ENCODE assay signal across 8 cellular contexts in genomic region chr22:38755911-38756532, GRCh38.
A peak's percentile ranks its signal among the peaks of the same experiment; 100 is the strongest.
DNase-seq lines count a peak whose midpoint lies in the region; ATAC-seq and TF ChIP-seq lines count a peak whose summit lies in the region.

A gene with protein sequence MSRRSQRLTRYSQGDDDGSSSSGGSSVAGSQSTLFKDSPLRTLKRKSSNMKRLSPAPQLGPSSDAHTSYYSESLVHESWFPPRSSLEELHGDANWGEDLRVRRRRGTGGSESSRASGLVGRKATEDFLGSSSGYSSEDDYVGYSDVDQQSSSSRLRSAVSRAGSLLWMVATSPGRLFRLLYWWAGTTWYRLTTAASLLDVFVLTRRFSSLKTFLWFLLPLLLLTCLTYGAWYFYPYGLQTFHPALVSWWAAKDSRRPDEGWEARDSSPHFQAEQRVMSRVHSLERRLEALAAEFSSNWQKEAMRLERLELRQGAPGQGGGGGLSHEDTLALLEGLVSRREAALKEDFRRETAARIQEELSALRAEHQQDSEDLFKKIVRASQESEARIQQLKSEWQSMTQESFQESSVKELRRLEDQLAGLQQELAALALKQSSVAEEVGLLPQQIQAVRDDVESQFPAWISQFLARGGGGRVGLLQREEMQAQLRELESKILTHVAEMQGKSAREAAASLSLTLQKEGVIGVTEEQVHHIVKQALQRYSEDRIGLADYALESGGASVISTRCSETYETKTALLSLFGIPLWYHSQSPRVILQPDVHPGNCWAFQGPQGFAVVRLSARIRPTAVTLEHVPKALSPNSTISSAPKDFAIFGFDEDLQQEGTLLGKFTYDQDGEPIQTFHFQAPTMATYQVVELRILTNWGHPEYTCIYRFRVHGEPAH (minus strand): TSS chr22:38755998. CDS start chr22:38752628, 3,370 bp downstream.

- H3K9me3 Mint-ChIP-seq in effector memory CD8-positive, alpha-beta T cell = no peaks in the 10 kb centered on the region
- no peaks in the 10 kb centered on the region for H3K9me3 Mint-ChIP-seq in memory B cell

- DNase-seq in AG10803 (ENCODE audit: low read depth) (peak; percentile 83), memory B cell (ENCODE audit: low spot score in 2 of 2) (peak; percentile 85 to 92)
- DNase-seq in NK-92 treated with Interleukin-12 subunit alpha and Interleukin-12 subunit beta, amount 100 ng/mL, for 24 hours (lab: John Stamatoyannopoulos, UW) = peak; percentile 84
- peak; percentile 87 to 93 for DNase-seq in activated CD8-positive, alpha-beta memory T cell treated with anti-CD3 and anti-CD28 coated beads for 4 hours (ENCODE audit: low read depth in 2 of 2)
- peak; percentile 92 to 94 (median 93) for DNase-seq in effector memory CD8-positive, alpha-beta T cell
- DNase-seq in stimulated activated CD8-positive, alpha-beta memory T cell treated with anti-CD3 and anti-CD28 coated beads, Interleukin-12 subunit alpha, Interleukin-12 subunit beta, amount 100 ng/mL, for 1 hour (ENCODE audit: low read depth) = peak; percentile 88

- peak; percentile 74 for ATAC-seq in GM18868 (IDR thresholded peaks at IDR 0.05; ENCODE audit: unreplicated experiment)
- ATAC-seq in HG03108 (IDR thresholded peaks at IDR 0.05; ENCODE audit: unreplicated experiment) = peak; percentile 57
- ATAC-seq in effector memory CD8-positive, alpha-beta T cell (replicated peaks) = peak; percentile 72
- peak; percentile 76 for ATAC-seq in memory B cell (ENCODE audit: low read depth)

- peaks cover 55 to 64% of the 10 kb centered on the region in 2 donors for H3K4me1 Mint-ChIP-seq in effector memory CD8-positive, alpha-beta T cell (ENCODE audit: low read depth in 2 of 2)
- H3K4me1 Mint-ChIP-seq in memory B cell = peaks cover 53% of the 10 kb centered on the region

- H3K36me3 Mint-ChIP-seq in effector memory CD8-positive, alpha-beta T cell (ENCODE audit: insufficient read depth) = peaks cover 42% of the 10 kb centered on the region
- H3K36me3 Mint-ChIP-seq in memory B cell = peaks cover 16% of the 10 kb centered on the region

- H3K27me3 Mint-ChIP-seq in effector memory CD8-positive, alpha-beta T cell = no peaks in the 10 kb centered on the region
- no peaks in the 10 kb centered on the region for H3K27me3 Mint-ChIP-seq in memory B cell

- peak within 1 kb of the TSS; percentile 72 for H3K4me3 ChIP-seq in AG10803 (ENCODE audit: low read length)

- H3K27ac Mint-ChIP-seq in effector memory CD8-positive, alpha-beta T cell = peak within 1 kb of the TSS; percentile 91 to 99
- H3K27ac Mint-ChIP-seq in memory B cell = peak within 1 kb of the TSS; percentile 76

- peak within 1 kb of the TSS; percentile 98 to 100 for H3K4me3 Mint-ChIP-seq in effector memory CD8-positive, alpha-beta T cell
- H3K4me3 Mint-ChIP-seq in memory B cell = peak within 1 kb of the TSS; percentile 98

- no peak for TF ChIP-seq CTCF in AG10803 (conservative IDR thresholded peaks at IDR 0.05; ENCODE audit: low read length)

Comparison
In these comparisons a context has a peak if more than half of its experiments do, and no peak if none do; other contexts are left out.
1. Peak in every context shown above with its lines: DNase-seq, ATAC-seq and H3K4me3 ChIP-seq.